In the genomic region with DNA sequence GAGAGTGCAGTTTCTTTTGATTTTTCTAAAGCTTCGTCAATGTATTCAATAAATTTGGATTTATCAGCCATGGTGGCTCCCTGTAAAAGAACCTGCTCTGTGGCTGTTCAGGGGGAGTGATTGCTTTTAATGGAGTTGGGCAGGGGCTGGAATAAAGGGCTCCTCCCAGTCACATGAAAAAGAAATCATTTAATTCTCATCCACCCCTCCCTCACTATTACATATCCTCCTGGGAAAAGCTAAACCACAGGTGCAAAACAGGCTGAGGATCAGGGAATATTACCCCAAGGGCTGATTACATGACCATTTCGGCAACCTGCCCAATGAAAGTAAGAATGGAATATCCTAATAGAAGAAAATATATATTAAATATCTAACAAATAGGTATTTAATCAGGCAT, we compare ENCODE assay signal across 1 cellular context.
TF ChIP-seq lines count a peak whose summit lies in the region.

A gene with protein sequence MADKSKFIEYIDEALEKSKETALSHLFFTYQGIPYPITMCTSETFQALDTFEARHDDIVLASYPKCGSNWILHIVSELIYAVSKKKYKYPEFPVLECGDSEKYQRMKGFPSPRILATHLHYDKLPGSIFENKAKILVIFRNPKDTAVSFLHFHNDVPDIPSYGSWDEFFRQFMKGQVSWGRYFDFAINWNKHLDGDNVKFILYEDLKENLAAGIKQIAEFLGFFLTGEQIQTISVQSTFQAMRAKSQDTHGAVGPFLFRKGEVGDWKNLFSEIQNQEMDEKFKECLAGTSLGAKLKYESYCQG (minus strand): TSS at position 101 of the 400 bp plus-strand sequence. CDS start 30 bp downstream, at position 71.

TF ChIP-seq in HepG2, 621 proteins besides CTCF, POLR2A, EP300 and RAD21:
- TF ChIP-seq SMARCC2 (IDR thresholded peaks at IDR 0.05) (no peak), RFXAP (CRISPR knock-in tag; IDR thresholded peaks at IDR 0.05; ENCODE audit: borderline replicate concordance) (no peak), ZNF484 (CRISPR knock-in tag; IDR thresholded peaks at IDR 0.05; ENCODE audit: borderline replicate concordance, low read depth) (no peak), GZF1 (CRISPR knock-in tag; IDR thresholded peaks at IDR 0.05) (no peak), FOXM1 (CRISPR knock-in tag; IDR thresholded peaks at IDR 0.05) (no peak), PHF21A (CRISPR knock-in tag; IDR thresholded peaks at IDR 0.05) (no peak), ZNF441 (CRISPR knock-in tag; IDR thresholded peaks at IDR 0.05; ENCODE audit: borderline replicate concordance) (no peak), ZNF350 (CRISPR knock-in tag; IDR thresholded peaks at IDR 0.05; ENCODE audit: borderline replicate concordance, low read depth) (no peak), ZFP36L1 (CRISPR knock-in tag; IDR thresholded peaks at IDR 0.05) (no peak), ZFY (CRISPR knock-in tag; IDR thresholded peaks at IDR 0.05) (no peak), MEIS1 (CRISPR knock-in tag; IDR thresholded peaks at IDR 0.05; ENCODE audit: borderline replicate concordance) (no peak), ZNF224 (CRISPR knock-in tag; IDR thresholded peaks at IDR 0.05) (no peak), NFE2L1 (CRISPR knock-in tag; IDR thresholded peaks at IDR 0.05; ENCODE audit: borderline replicate concordance) (no peak), IRF2 (CRISPR knock-in tag; IDR thresholded peaks at IDR 0.05) (no peak), RELA (CRISPR knock-in tag; IDR thresholded peaks at IDR 0.05) (no peak), IKZF4 (CRISPR knock-in tag; IDR thresholded peaks at IDR 0.05; ENCODE audit: borderline replicate concordance, low read depth, not compliant biosample characterization) (no peak)
- TF ChIP-seq, protein P1, sequence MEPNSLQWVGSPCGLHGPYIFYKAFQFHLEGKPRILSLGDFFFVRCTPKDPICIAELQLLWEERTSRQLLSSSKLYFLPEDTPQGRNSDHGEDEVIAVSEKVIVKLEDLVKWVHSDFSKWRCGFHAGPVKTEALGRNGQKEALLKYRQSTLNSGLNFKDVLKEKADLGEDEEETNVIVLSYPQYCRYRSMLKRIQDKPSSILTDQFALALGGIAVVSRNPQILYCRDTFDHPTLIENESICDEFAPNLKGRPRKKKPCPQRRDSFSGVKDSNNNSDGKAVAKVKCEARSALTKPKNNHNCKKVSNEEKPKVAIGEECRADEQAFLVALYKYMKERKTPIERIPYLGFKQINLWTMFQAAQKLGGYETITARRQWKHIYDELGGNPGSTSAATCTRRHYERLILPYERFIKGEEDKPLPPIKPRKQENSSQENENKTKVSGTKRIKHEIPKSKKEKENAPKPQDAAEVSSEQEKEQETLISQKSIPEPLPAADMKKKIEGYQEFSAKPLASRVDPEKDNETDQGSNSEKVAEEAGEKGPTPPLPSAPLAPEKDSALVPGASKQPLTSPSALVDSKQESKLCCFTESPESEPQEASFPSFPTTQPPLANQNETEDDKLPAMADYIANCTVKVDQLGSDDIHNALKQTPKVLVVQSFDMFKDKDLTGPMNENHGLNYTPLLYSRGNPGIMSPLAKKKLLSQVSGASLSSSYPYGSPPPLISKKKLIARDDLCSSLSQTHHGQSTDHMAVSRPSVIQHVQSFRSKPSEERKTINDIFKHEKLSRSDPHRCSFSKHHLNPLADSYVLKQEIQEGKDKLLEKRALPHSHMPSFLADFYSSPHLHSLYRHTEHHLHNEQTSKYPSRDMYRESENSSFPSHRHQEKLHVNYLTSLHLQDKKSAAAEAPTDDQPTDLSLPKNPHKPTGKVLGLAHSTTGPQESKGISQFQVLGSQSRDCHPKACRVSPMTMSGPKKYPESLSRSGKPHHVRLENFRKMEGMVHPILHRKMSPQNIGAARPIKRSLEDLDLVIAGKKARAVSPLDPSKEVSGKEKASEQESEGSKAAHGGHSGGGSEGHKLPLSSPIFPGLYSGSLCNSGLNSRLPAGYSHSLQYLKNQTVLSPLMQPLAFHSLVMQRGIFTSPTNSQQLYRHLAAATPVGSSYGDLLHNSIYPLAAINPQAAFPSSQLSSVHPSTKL (CRISPR knock-in tag; IDR thresholded peaks at IDR 0.05): no peak
- TF ChIP-seq, protein P2, sequence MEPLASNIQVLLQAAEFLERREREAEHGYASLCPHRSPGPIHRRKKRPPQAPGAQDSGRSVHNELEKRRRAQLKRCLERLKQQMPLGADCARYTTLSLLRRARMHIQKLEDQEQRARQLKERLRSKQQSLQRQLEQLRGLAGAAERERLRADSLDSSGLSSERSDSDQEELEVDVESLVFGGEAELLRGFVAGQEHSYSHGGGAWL (CRISPR knock-in tag; IDR thresholded peaks at IDR 0.05): no peak
- TF ChIP-seq, protein P3, sequence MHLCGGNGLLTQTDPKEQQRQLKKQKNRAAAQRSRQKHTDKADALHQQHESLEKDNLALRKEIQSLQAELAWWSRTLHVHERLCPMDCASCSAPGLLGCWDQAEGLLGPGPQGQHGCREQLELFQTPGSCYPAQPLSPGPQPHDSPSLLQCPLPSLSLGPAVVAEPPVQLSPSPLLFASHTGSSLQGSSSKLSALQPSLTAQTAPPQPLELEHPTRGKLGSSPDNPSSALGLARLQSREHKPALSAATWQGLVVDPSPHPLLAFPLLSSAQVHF (CRISPR knock-in tag; IDR thresholded peaks at IDR 0.05): no peak
- TF ChIP-seq, protein P4, sequence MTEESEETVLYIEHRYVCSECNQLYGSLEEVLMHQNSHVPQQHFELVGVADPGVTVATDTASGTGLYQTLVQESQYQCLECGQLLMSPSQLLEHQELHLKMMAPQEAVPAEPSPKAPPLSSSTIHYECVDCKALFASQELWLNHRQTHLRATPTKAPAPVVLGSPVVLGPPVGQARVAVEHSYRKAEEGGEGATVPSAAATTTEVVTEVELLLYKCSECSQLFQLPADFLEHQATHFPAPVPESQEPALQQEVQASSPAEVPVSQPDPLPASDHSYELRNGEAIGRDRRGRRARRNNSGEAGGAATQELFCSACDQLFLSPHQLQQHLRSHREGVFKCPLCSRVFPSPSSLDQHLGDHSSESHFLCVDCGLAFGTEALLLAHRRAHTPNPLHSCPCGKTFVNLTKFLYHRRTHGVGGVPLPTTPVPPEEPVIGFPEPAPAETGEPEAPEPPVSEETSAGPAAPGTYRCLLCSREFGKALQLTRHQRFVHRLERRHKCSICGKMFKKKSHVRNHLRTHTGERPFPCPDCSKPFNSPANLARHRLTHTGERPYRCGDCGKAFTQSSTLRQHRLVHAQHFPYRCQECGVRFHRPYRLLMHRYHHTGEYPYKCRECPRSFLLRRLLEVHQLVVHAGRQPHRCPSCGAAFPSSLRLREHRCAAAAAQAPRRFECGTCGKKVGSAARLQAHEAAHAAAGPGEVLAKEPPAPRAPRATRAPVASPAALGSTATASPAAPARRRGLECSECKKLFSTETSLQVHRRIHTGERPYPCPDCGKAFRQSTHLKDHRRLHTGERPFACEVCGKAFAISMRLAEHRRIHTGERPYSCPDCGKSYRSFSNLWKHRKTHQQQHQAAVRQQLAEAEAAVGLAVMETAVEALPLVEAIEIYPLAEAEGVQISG (CRISPR knock-in tag; IDR thresholded peaks at IDR 0.05): no peak
